ENCODE assay signal across 18 cellular contexts in genomic region chr12:101680647-101681046, GRCh38. TPM values are rescaled to one million over a fixed set of nuclear protein-coding genes. Genes with fewer than 3 reads are reported as not detected.
DNase-seq lines count a peak whose midpoint lies in the region; ATAC-seq and TF ChIP-seq lines count a peak whose summit lies in the region.
"Had no signal": no experiment of that assay in that cellular context is flagged by ENCODE, and none has a peak within 500 bp of the region (broad histone marks: within the 10 kb centered on the region; RNA-seq: fewer than 3 reads in every experiment).

No MANE protein-coding gene starts in this region.

- TF ChIP-seq CTCF in heart right ventricle (IDR thresholded peaks at IDR 0.05) (no peak), right atrium auricular region (IDR thresholded peaks at IDR 0.05) (no peak), gastrocnemius medialis (IDR thresholded peaks at IDR 0.05 in 4 of 5, conservative IDR thresholded peaks at IDR 0.05 in 1 of 5) (no peak), GM10266 (IDR thresholded peaks at IDR 0.05; ENCODE audit: control insufficient read depth, insufficient read depth, low read depth, missing control alignments) (no peak)

- H3K4me1 ChIP-seq in heart right ventricle (peaks cover 0 to 17% (median 11%) of the 10 kb centered on the region in 9 donors), right atrium auricular region (peaks cover 0 to 6% of the 10 kb centered on the region in 2 donors), gastrocnemius medialis (peaks cover 13 to 25% of the 10 kb centered on the region in 2 donors)
- H3K4me1 ChIP-seq: BE2C had no signal

- no peaks in the 10 kb centered on the region for H3K36me3 ChIP-seq in heart right ventricle
- H3K36me3 ChIP-seq in right atrium auricular region = no peaks in the 10 kb centered on the region
- H3K36me3 ChIP-seq in gastrocnemius medialis = peaks cover 0 to 91% of the 10 kb centered on the region in 2 donors
- H3K36me3 ChIP-seq: BE2C had no signal

- H3K27me3 ChIP-seq in heart right ventricle = no peaks in the 10 kb centered on the region
- no peaks in the 10 kb centered on the region for H3K27me3 ChIP-seq in right atrium auricular region
- H3K27me3 ChIP-seq in gastrocnemius medialis = no peaks in the 10 kb centered on the region
- H3K27me3 ChIP-seq: BE2C had no signal

- DNase-seq in heart right ventricle (no peak), right atrium auricular region (ENCODE audit: low spot score) (no peak), gastrocnemius medialis (no peak), cerebellar nuclear complex (lab: John Stamatoyannopoulos, UW) (no peak), GM10266 (ENCODE audit: extremely low spot score) (no peak), NCI-H2107 treated with DMSO at 0.1 percent for 48 hours (lab: John Stamatoyannopoulos, UW; ENCODE audit: unreplicated experiment) (no peak)
- DNase-seq: BE2C; C1 segment of cervical spinal cord; CD4-positive, CD25-positive, alpha-beta regulatory T cell; CD8-positive, alpha-beta memory T cell; COR-L47; DMS 273 treated with DMSO at 0.1 percent for 48 hours; DMS53; HCEC 1CT had no signal

- ATAC-seq in heart right ventricle (peak in 7 of 8 donors; percentile 48 to 87 (median 65)), gastrocnemius medialis (no peak)
- ATAC-seq: GM23338, HepG2 had no signal

- H3K4me3 ChIP-seq in heart right ventricle = no peak overlapping the region
- H3K4me3 ChIP-seq in right atrium auricular region = peak overlapping the region in 1 of 2 donors; percentile 20
- H3K4me3 ChIP-seq in gastrocnemius medialis = no peak overlapping the region
- H3K4me3 ChIP-seq: GM23338 had no signal

- no peak for TF ChIP-seq POLR2A in gastrocnemius medialis (IDR thresholded peaks at IDR 0.05)

- intact Hi-C loops in heart right ventricle (cut with DNase I) (no loop called here), gastrocnemius medialis (cut with DNase I; ENCODE audit: low total_unique reads) (no loop called here)

- in situ Hi-C loops in gastrocnemius medialis (cut with MboI; ENCODE audit: low sequenced_read_pairs in 4 of 4) = no loop called here

- no peaks in the 10 kb centered on the region for H3K9me3 ChIP-seq in heart right ventricle
- H3K9me3 ChIP-seq in right atrium auricular region = no peaks in the 10 kb centered on the region
- H3K9me3 ChIP-seq in gastrocnemius medialis = no peaks in the 10 kb centered on the region
- H3K9me3 ChIP-seq: BE2C had no signal

- H3K27ac ChIP-seq in cingulate gyrus (ENCODE audit: low read depth, low read length) = peak overlapping the region; percentile 55
- H3K27ac ChIP-seq in heart right ventricle = peak overlapping the region in 8 of 10 donors; percentile 34 to 77 (median 60)
- H3K27ac ChIP-seq in right atrium auricular region = peak overlapping the region; percentile 47 to 79
- peak overlapping the region; percentile 27 to 76 (median 58) for H3K27ac ChIP-seq in gastrocnemius medialis

RNA-seq across cellular contexts. Expression of gene CHPT1, which starts 16.8 kb away (rescaled TPM):
- total RNA-seq in heart right ventricle (100 to 1,000 TPM in 7 of 10 donors, 10 to 100 TPM in 3; 85.8 to 215 (median 108) TPM), right atrium auricular region (100 to 1,000 TPM in 1 of 2 donors, 10 to 100 TPM in 1; 97.9 to 137 TPM), gastrocnemius medialis (10 to 100 TPM; 32.3 to 67.3 (median 36.1) TPM)
- polyA plus RNA-seq in heart right ventricle = 100 to 1,000 TPM in 1 of 2 donors, 10 to 100 TPM in 1; 42.2 to 136 TPM

RNA-seq across cellular contexts. Expression of gene SYCP3, which starts 58.6 kb away (rescaled TPM):
- total RNA-seq in heart right ventricle (under 1 TPM in 1 of 10 donors, not detected in 9; 0.18 TPM), right atrium auricular region (not detected), gastrocnemius medialis (under 1 TPM in 1 of 4 donors, not detected in 3; 0.66 TPM)
- under 1 TPM; 0.07 to 0.22 TPM for polyA plus RNA-seq in heart right ventricle
- total RNA-seq: A172, HepG2 had no signal
- polyA plus RNA-seq: HepG2 had no signal

Comparison
In these comparisons a context has a peak if more than half of its experiments do, and no peak if none do; other contexts are left out.
1. ATAC-seq: peak in heart right ventricle (7 of 8); none in gastrocnemius medialis (0 of 2).
2. Peak in every context shown above with its lines, with median percentiles within 50 percentile points of each other: H3K27ac ChIP-seq.